ENCODE assay signal across 8 cellular contexts in the genomic region with DNA sequence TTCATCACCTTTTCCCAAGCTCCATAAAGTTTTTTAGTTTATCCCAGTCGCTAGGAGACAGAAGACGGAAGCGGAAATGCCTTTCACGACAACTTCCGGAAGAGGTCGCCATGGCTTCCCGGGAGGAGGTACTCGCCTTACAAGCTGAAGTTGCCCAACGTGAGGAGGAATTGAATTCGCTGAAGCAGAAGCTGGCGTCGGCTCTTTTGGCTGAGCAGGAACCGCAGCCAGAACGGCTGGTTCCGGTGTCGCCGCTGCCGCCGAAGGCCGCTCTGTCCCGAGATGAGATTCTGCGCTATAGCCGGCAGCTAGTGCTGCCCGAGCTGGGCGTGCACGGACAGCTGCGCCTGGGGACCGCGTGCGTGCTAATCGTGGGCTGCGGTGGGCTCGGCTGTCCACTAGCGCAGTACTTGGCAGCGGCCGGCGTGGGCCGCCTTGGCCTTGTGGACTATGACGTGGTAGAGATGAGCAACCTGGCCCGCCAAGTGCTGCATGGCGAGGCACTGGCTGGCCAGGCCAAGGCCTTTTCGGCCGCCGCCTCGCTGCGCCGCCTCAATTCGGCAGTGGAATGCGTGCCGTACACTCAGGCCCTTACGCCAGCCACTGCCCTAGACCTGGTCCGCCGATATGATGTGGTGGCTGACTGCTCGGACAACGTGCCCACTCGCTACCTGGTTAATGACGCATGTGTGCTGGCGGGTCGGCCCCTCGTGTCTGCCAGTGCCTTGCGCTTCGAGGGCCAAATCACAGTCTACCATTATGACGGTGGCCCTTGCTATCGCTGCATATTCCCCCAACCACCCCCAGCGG. TPM values are rescaled to one million over a fixed set of nuclear protein-coding genes. Genes with fewer than 3 reads are reported as not detected.
DNase-seq lines count a peak whose midpoint lies in the region; ATAC-seq and TF ChIP-seq lines count a peak whose summit lies in the region.

A gene with protein sequence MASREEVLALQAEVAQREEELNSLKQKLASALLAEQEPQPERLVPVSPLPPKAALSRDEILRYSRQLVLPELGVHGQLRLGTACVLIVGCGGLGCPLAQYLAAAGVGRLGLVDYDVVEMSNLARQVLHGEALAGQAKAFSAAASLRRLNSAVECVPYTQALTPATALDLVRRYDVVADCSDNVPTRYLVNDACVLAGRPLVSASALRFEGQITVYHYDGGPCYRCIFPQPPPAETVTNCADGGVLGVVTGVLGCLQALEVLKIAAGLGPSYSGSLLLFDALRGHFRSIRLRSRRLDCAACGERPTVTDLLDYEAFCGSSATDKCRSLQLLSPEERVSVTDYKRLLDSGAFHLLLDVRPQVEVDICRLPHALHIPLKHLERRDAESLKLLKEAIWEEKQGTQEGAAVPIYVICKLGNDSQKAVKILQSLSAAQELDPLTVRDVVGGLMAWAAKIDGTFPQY (plus strand): TSS at position 86 of the 810 bp plus-strand sequence. CDS start 25 bp downstream, at position 111.

- DNase-seq in CMK (ENCODE audit: low read depth), result peak; percentile 90
- DNase-seq in RWPE2 (ENCODE audit: low spot score), result peak; percentile 96
- DNase-seq in activated gamma-delta T cell (lab: John Stamatoyannopoulos, UW), result peak; percentile 23
- DNase-seq in fibroblast of the conjunctiva (ENCODE audit: low read depth), result peak; percentile 83
- no peak for DNase-seq in neural crest cell (ENCODE audit: low read depth, low spot score)
- peak; percentile 86 for DNase-seq in stromal cell of bone marrow (ENCODE audit: low read depth)

- H3K27ac ChIP-seq in RWPE2 (ENCODE audit: poor library complexity, severe bottlenecking), result peak within 1 kb of the TSS; percentile 48

- peak; percentile 6 for TF ChIP-seq CTCF in RWPE2 (IDR thresholded peaks at IDR 0.05; ENCODE audit: poor library complexity, severe bottlenecking)
- no peak for TF ChIP-seq CTCF in neural crest cell (conservative IDR thresholded peaks at IDR 0.05)

- no peaks in the 10 kb centered on the region for H3K9me3 Mint-ChIP-seq in neural crest cell

- peaks cover 45% of the 10 kb centered on the region for H3K4me1 ChIP-seq in RWPE2 (ENCODE audit: insufficient read depth, poor library complexity, severe bottlenecking)

- peak within 1 kb of the TSS; percentile 100 for H3K27ac Mint-ChIP-seq in neural crest cell (ENCODE audit: unreplicated experiment)

- H3K9me3 ChIP-seq in RWPE2 (ENCODE audit: severe bottlenecking), result no peaks in the 10 kb centered on the region

- no peaks in the 10 kb centered on the region for H3K27me3 ChIP-seq in RWPE2 (ENCODE audit: insufficient read depth, poor library complexity, severe bottlenecking)

- no peaks in the 10 kb centered on the region for H3K27me3 Mint-ChIP-seq in neural crest cell (ENCODE audit: low read depth)

- H3K4me1 Mint-ChIP-seq in neural crest cell, result peaks cover 42% of the 10 kb centered on the region

- peaks cover 59% of the 10 kb centered on the region for H3K36me3 ChIP-seq in RWPE2 (ENCODE audit: low read depth)

- H3K36me3 Mint-ChIP-seq in neural crest cell (ENCODE audit: low read depth), result peaks cover 4% of the 10 kb centered on the region

- H3K4me3 ChIP-seq in RWPE2 (ENCODE audit: severe bottlenecking), result peak within 1 kb of the TSS; percentile 72

- peak within 1 kb of the TSS; percentile 95 for H3K4me3 Mint-ChIP-seq in neural crest cell

- peak; percentile 74 for ATAC-seq in GM19372 (IDR thresholded peaks at IDR 0.05; ENCODE audit: low read depth, unreplicated experiment)
- ATAC-seq in HG03469 (IDR thresholded peaks at IDR 0.05; ENCODE audit: unreplicated experiment), result peak; percentile 55
- peak; percentile 68 for ATAC-seq in RWPE2 (ENCODE audit: low read depth)

RNA-seq across cellular contexts. Expression of the gene that starts here (rescaled TPM):
- 6.1 and 6.5 TPM in 2 replicates for total RNA-seq in neural crest cell
